Comparison of ENCODE assay signal across 1 cellular context in genomic region chr2:95728878-95729511, GRCh38.
TF ChIP-seq lines count a peak whose summit lies in the region.

No MANE protein-coding gene starts in this region.

TF ChIP-seq in H1, 55 proteins besides CTCF, POLR2A, EP300 and RAD21 (continued from another document):
- TF ChIP-seq CHD7 (IDR thresholded peaks at IDR 0.05; ENCODE audit: insufficient replicate concordance, low read length) (no peak), NRF1 (IDR thresholded peaks at IDR 0.05; ENCODE audit: low read depth, low read length) (no peak), MAX (IDR thresholded peaks at IDR 0.05) (no peak), RBBP5 (IDR thresholded peaks at IDR 0.05; ENCODE audit: borderline replicate concordance, low read depth, low read length) (no peak)
